Comparison of ENCODE assay signal across 3 cellular contexts in genomic region chr14:100660498-100661339, GRCh38.
A peak's percentile ranks its signal among the peaks of the same experiment; 100 is the strongest.
TF ChIP-seq lines count a peak whose summit lies in the region.

No MANE protein-coding gene starts in this region.

TF ChIP-seq in IMR-90, 13 proteins besides CTCF, POLR2A, EP300 and RAD21:
- TF ChIP-seq FOS (IDR thresholded peaks at IDR 0.05; ENCODE audit: low read depth, low read length), result peak; percentile 64
- peak; percentile 97 for TF ChIP-seq RCOR1 (IDR thresholded peaks at IDR 0.05; ENCODE audit: insufficient replicate concordance, low read length)
- no peak; the same call in 1 of the 2 replicates for TF ChIP-seq USF2 (IDR thresholded peaks at IDR 0.05; ENCODE audit: low read depth, low read length)
- no peak for TF ChIP-seq RFX5 (IDR thresholded peaks at IDR 0.05; ENCODE audit: low read depth, low read length)
TF ChIP-seq in IMR-90: peak in this region for 2.

TF ChIP-seq in K562, 482 proteins besides CTCF, POLR2A, EP300 and RAD21 (continues in another document):
- no peak for TF ChIP-seq PTRF (tag; IDR thresholded peaks at IDR 0.05)
- TF ChIP-seq HMG20A (CRISPR knock-in tag; conservative IDR thresholded peaks at IDR 0.05), result no peak
- TF ChIP-seq RFX5 (IDR thresholded peaks at IDR 0.05; ENCODE audit: low read depth, low read length), result no peak
- peak; percentile 94 for TF ChIP-seq BCOR (IDR thresholded peaks at IDR 0.05)
- TF ChIP-seq CUX1 (CRISPR knock-in tag; IDR thresholded peaks at IDR 0.05), result no peak
- TF ChIP-seq GATAD2A (IDR thresholded peaks at IDR 0.05), result no peak
- no peak for TF ChIP-seq CHAMP1 (IDR thresholded peaks at IDR 0.05)
- no peak for TF ChIP-seq STAG1 (CRISPR knock-in tag; IDR thresholded peaks at IDR 0.05; ENCODE audit: borderline replicate concordance)
- TF ChIP-seq RBM25 (IDR thresholded peaks at IDR 0.05; ENCODE audit: low read depth, low read length, severe bottlenecking), result peak; percentile 94
- TF ChIP-seq TFAM (CRISPR knock-in tag; conservative IDR thresholded peaks at IDR 0.05), result no peak
- peak; percentile 61 to 80 for TF ChIP-seq KDM1A (IDR thresholded peaks at IDR 0.05)
- peak; percentile 30 for TF ChIP-seq CHD4 (IDR thresholded peaks at IDR 0.05; ENCODE audit: insufficient read depth, insufficient replicate concordance, low read depth, low read length, poor library complexity, severe bottlenecking)
- no peak for TF ChIP-seq ATF4 (CRISPR knock-in tag; IDR thresholded peaks at IDR 0.05)
- no peak for TF ChIP-seq GTF2F1 (IDR thresholded peaks at IDR 0.05; ENCODE audit: low read depth, low read length)
- no peak for TF ChIP-seq ZNF583 (CRISPR knock-in tag; IDR thresholded peaks at IDR 0.05)
- TF ChIP-seq ESRRA (IDR thresholded peaks at IDR 0.05; ENCODE audit: borderline replicate concordance, low read depth), result peak; percentile 73
- no peak for TF ChIP-seq KDM4B (IDR thresholded peaks at IDR 0.05; ENCODE audit: borderline replicate concordance in 2 of 2, low read depth in 1 of 2)
- no peak for TF ChIP-seq PKNOX1 (IDR thresholded peaks at IDR 0.05)
- TF ChIP-seq DDX20 (tag; IDR thresholded peaks at IDR 0.05; ENCODE audit: low read depth), result no peak
- peak; percentile 78 for TF ChIP-seq ADNP (tag; IDR thresholded peaks at IDR 0.05)
- peak; percentile 19 to 72; a peak in 1 of 4 replicates for TF ChIP-seq RCOR1 (IDR thresholded peaks at IDR 0.05; ENCODE audit: borderline replicate concordance in 1 of 2, low read depth in 2 of 2, low read length in 2 of 2)
- TF ChIP-seq HDAC2 (IDR thresholded peaks at IDR 0.05), result peak; percentile 29; the same call in 1 of the 2 replicates
- TF ChIP-seq ZSCAN32 (CRISPR knock-in tag; IDR thresholded peaks at IDR 0.05), result no peak

TF ChIP-seq in liver, 16 proteins besides CTCF, POLR2A, EP300 and RAD21:
- TF ChIP-seq FOXA2 (IDR thresholded peaks at IDR 0.05) (no peak), HNF4A (conservative IDR thresholded peaks at IDR 0.05) (peak in 1 of 2 donors; percentile 47), SP1 (IDR thresholded peaks at IDR 0.05) (peak; percentile 28), ATF3 (IDR thresholded peaks at IDR 0.05) (no peak), FOXA1 (IDR thresholded peaks at IDR 0.05) (no peak), RXRA (IDR thresholded peaks at IDR 0.05) (peak; percentile 15 to 82)
